In the genomic region with DNA sequence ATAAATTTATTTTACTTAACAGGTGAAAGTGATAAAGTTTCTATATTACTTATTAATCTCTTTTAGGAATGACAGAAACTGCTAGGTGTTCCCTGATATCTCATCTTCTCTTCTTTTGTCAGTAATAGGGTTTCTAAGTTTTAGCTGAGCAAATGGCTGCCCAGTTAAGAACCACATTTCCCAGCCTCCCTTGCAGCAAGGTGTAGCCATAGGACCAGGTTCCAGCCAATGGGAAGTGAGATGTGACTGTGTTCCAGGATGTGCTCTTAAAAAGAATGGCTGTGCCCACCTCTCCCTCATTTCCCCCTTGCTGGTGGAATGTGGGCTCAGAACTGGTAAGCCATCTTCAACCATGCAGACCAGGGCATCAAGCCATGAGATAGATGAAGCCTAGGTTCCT, we compare ENCODE assay signal across 19 cellular contexts.
A peak's percentile ranks its signal among the peaks of the same experiment; 100 is the strongest.
DNase-seq lines count a peak whose midpoint lies in the region; ATAC-seq and TF ChIP-seq lines count a peak whose summit lies in the region.
"Had no signal": no experiment of that assay in that cellular context is flagged by ENCODE, and none has a peak within 500 bp of the region (broad histone marks: within the 10 kb centered on the region; RNA-seq: fewer than 3 reads in every experiment).

No MANE protein-coding gene starts in this region.

- H3K4me1 Mint-ChIP-seq in activated T-helper 2 cell treated with anti-CD3 and anti-CD28 coated beads, Interferon-gamma antibody, Interleukin-2, Interleukin-4, amounts not matched to agents 10 μg/mL and 5 μg/mL and 100 μg/mL, durations not matched to agents 14 hours and 24 hours and 36 hours (ENCODE audit: low read depth): no peaks in the 10 kb centered on the region
- H3K4me1 Mint-ChIP-seq: activated naive CD8-positive, alpha-beta T cell treated with anti-CD3 and anti-CD28 coated beads, Interleukin-2, amount 10 ng/mL, durations not matched to agents 7 days and 5 days had no signal

- no peak overlapping the region for H3K4me3 Mint-ChIP-seq in activated T-helper 2 cell treated with anti-CD3 and anti-CD28 coated beads, Interferon-gamma antibody, Interleukin-2, Interleukin-4, amounts not matched to agents 10 μg/mL and 5 μg/mL and 100 μg/mL, durations not matched to agents 14 hours and 24 hours and 36 hours (ENCODE audit: low read depth)
- H3K4me3 Mint-ChIP-seq: activated naive CD8-positive, alpha-beta T cell treated with anti-CD3 and anti-CD28 coated beads, Interleukin-2, amount 10 ng/mL, durations not matched to agents 7 days and 5 days; CD4-positive, alpha-beta memory T cell; T-helper 1 cell treated with Interleukin-12 subunit alpha and Interleukin-12 subunit beta and Interleukin-4 antibody, amounts not matched to agents 30 μg/mL and 1 μg/mL, for 36 hours had no signal

- intact Hi-C loops in activated T-helper 2 cell treated with anti-CD3 and anti-CD28 coated beads, Interferon-gamma antibody, Interleukin-2, Interleukin-4, amounts not matched to agents 10 μg/mL and 5 μg/mL and 100 μg/mL, durations not matched to agents 14 hours and 24 hours and 36 hours (cut with micrococcal nuclease): no loop called here

- no peak overlapping the region for H3K27ac Mint-ChIP-seq in activated T-helper 2 cell treated with anti-CD3 and anti-CD28 coated beads, Interferon-gamma antibody, Interleukin-2, Interleukin-4, amounts not matched to agents 10 μg/mL and 5 μg/mL and 100 μg/mL, durations not matched to agents 14 hours and 24 hours and 36 hours
- H3K27ac Mint-ChIP-seq: activated naive CD8-positive, alpha-beta T cell treated with anti-CD3 and anti-CD28 coated beads, Interleukin-2, amount 10 ng/mL, durations not matched to agents 7 days and 5 days; CD4-positive, alpha-beta memory T cell; T-helper 1 cell treated with Interleukin-12 subunit alpha and Interleukin-12 subunit beta and Interleukin-4 antibody, amounts not matched to agents 30 μg/mL and 1 μg/mL, for 36 hours had no signal

- H3K36me3 ChIP-seq in iPS DF 6.9 (ENCODE audit: control insufficient read depth, insufficient read depth, low read length): no peaks in the 10 kb centered on the region
- H3K36me3 ChIP-seq: cardiac muscle cell, gastrocnemius medialis, neutrophil, sigmoid colon had no signal

- no peaks in the 10 kb centered on the region for H3K9me3 Mint-ChIP-seq in activated T-helper 2 cell treated with anti-CD3 and anti-CD28 coated beads, Interferon-gamma antibody, Interleukin-2, Interleukin-4, amounts not matched to agents 10 μg/mL and 5 μg/mL and 100 μg/mL, durations not matched to agents 14 hours and 24 hours and 36 hours
- H3K9me3 Mint-ChIP-seq: activated naive CD8-positive, alpha-beta T cell treated with anti-CD3 and anti-CD28 coated beads, Interleukin-2, amount 10 ng/mL, durations not matched to agents 7 days and 5 days; T-helper 1 cell treated with Interleukin-12 subunit alpha and Interleukin-12 subunit beta and Interleukin-4 antibody, amounts not matched to agents 30 μg/mL and 1 μg/mL, for 36 hours had no signal

- no peak overlapping the region for H3K4me3 ChIP-seq in iPS DF 6.9 (ENCODE audit: low read length)
- H3K4me3 ChIP-seq: cardiac muscle cell, gastrocnemius medialis, sigmoid colon had no signal

- no peak overlapping the region for H3K27ac ChIP-seq in iPS DF 6.9 (ENCODE audit: low read length)
- H3K27ac ChIP-seq: cardiac muscle cell, gastrocnemius medialis, neutrophil, sigmoid colon had no signal

- in situ Hi-C loops in SK-MEL-5 (cut with HindIII; ENCODE audit: low pct_unique_long_range_greater_than_20kb, low sequenced_read_pairs): no loop called here

- no peaks in the 10 kb centered on the region for H3K4me1 ChIP-seq in iPS DF 6.9 (ENCODE audit: control insufficient read depth, insufficient read depth, low read length)
- H3K4me1 ChIP-seq: gastrocnemius medialis, sigmoid colon had no signal

- TF ChIP-seq CTCF in omental fat pad (IDR thresholded peaks at IDR 0.05): no peak

- ATAC-seq in HG02798 (IDR thresholded peaks at IDR 0.05; ENCODE audit: poor library complexity, unreplicated experiment) (peak; percentile 37), omental fat pad (ENCODE audit: low FRiP score) (no peak)
- ATAC-seq: gastrocnemius medialis had no signal

- no peaks in the 10 kb centered on the region for H3K27me3 ChIP-seq in iPS DF 6.9 (ENCODE audit: control insufficient read depth, insufficient read depth, low read length)
- H3K27me3 ChIP-seq: cardiac muscle cell, gastrocnemius medialis, neutrophil, sigmoid colon had no signal

- DNase-seq in DMS53 (lab: John Stamatoyannopoulos, UW) (peak; percentile 12), DMS53 treated with DMSO at 0.1 percent for 48 hours (lab: John Stamatoyannopoulos, UW; ENCODE audit: unreplicated experiment) (no peak), SK-MEL-5 (ENCODE audit: low read depth, low spot score) (peak; percentile 19), iPS DF 6.9 (ENCODE audit: low read depth, low spot score) (peak; percentile 31), omental fat pad (ENCODE audit: low spot score) (no peak), NCI-H1694 (lab: John Stamatoyannopoulos, UW) (no peak)
- no peak for DNase-seq in activated T-helper 2 cell treated with anti-CD3 and anti-CD28 coated beads, Interferon-gamma antibody, Interleukin-2, Interleukin-4, amounts not matched to agents 10 μg/mL and 5 μg/mL and 100 μg/mL, durations not matched to agents 14 hours and 24 hours and 36 hours (ENCODE audit: low spot score)
- DNase-seq: activated CD4-positive, alpha-beta T cell treated with anti-CD3 and anti-CD28 coated beads for 4 hours; activated naive CD8-positive, alpha-beta T cell treated with anti-CD3 and anti-CD28 coated beads, Interleukin-2, amount 10 ng/mL, durations not matched to agents 7 days and 5 days; gastrocnemius medialis; NCI-H187; sigmoid colon; stimulated activated CD4-positive, alpha-beta T cell treated with anti-CD3 and anti-CD28 coated beads, Interleukin-2, amount 100 ng/mL, for 48 hours; stimulated activated CD8-positive, alpha-beta memory T cell treated with anti-CD3 and anti-CD28 coated beads, Interleukin-4, amount 100 ng/mL, for 48 hours had no signal

- H3K9me3 ChIP-seq in iPS DF 6.9 (ENCODE audit: control insufficient read depth, insufficient read depth, low read length): no peaks in the 10 kb centered on the region
- H3K9me3 ChIP-seq: gastrocnemius medialis, neutrophil, sigmoid colon had no signal

- no peaks in the 10 kb centered on the region for H3K27me3 Mint-ChIP-seq in activated T-helper 2 cell treated with anti-CD3 and anti-CD28 coated beads, Interferon-gamma antibody, Interleukin-2, Interleukin-4, amounts not matched to agents 10 μg/mL and 5 μg/mL and 100 μg/mL, durations not matched to agents 14 hours and 24 hours and 36 hours (ENCODE audit: low read depth)
- H3K27me3 Mint-ChIP-seq: activated naive CD8-positive, alpha-beta T cell treated with anti-CD3 and anti-CD28 coated beads, Interleukin-2, amount 10 ng/mL, durations not matched to agents 7 days and 5 days had no signal

- H3K36me3 Mint-ChIP-seq in activated T-helper 2 cell treated with anti-CD3 and anti-CD28 coated beads, Interferon-gamma antibody, Interleukin-2, Interleukin-4, amounts not matched to agents 10 μg/mL and 5 μg/mL and 100 μg/mL, durations not matched to agents 14 hours and 24 hours and 36 hours (ENCODE audit: low read depth): no peaks in the 10 kb centered on the region
- H3K36me3 Mint-ChIP-seq: activated naive CD8-positive, alpha-beta T cell treated with anti-CD3 and anti-CD28 coated beads, Interleukin-2, amount 10 ng/mL, durations not matched to agents 7 days and 5 days; CD4-positive, alpha-beta memory T cell had no signal

Comparison
In these comparisons a context has a peak if more than half of its experiments do, and no peak if none do; other contexts are left out.
1. DNase-seq: peak in DMS53 (single experiment), SK-MEL-5 (single experiment) and iPS DF 6.9 (single experiment); none in DMS53 treated with DMSO at 0.1 percent for 48 hours (single experiment), omental fat pad (single experiment), NCI-H1694 (single experiment) and activated T-helper 2 cell treated with anti-CD3 and anti-CD28 coated beads, Interferon-gamma antibody, Interleukin-2, Interleukin-4, amounts not matched to agents 10 μg/mL and 5 μg/mL and 100 μg/mL, durations not matched to agents 14 hours and 24 hours and 36 hours (single experiment).